ENCODE assay signal across 18 cellular contexts in the genomic region with DNA sequence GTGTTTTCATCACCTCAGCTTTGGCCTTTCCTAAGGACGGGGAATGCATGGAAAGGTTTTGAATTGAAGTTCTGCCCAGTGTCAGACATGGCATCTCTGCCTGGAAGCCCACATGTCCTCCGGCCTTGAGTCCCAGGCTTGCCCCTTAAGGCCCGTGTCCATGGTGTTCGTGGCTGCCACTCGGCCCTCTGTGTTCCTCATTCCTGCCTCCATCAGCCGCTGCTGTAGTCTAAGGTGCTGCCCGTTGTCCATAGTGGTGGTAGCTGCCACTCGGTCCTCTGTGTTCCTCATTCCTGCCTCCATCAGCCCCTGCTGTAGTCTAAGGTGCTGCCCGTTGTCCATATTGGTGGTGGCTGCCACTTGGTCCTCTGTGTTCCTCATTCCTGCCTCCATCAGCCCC.
DNase-seq lines count a peak whose midpoint lies in the region; ATAC-seq and TF ChIP-seq lines count a peak whose summit lies in the region.
"Had no signal": no experiment of that assay in that cellular context is flagged by ENCODE, and none has a peak within 500 bp of the region (broad histone marks: within the 10 kb centered on the region; RNA-seq: fewer than 3 reads in every experiment).

No MANE protein-coding gene starts in this region.

- H3K4me3 Mint-ChIP-seq in activated CD8-positive, alpha-beta memory T cell treated with anti-CD3 and anti-CD28 coated beads, Interleukin-2, amount 10 ng/mL, durations not matched to agents 7 days and 5 days = no peak overlapping the region
- no peak overlapping the region for H3K4me3 Mint-ChIP-seq in endodermal cell
- H3K4me3 Mint-ChIP-seq: CD4-positive, alpha-beta T cell; HFFc6 had no signal

- no peak overlapping the region for H3K27ac ChIP-seq in BLaER1 treated with 17β-estradiol and CSF1 and Interleukin-3, amounts not matched to agents 10 nM and 100 nM
- H3K27ac ChIP-seq in endodermal cell (ENCODE audit: low read depth, low read length) = no peak overlapping the region
- H3K27ac ChIP-seq: HL-60 had no signal

- ATAC-seq in activated CD8-positive, alpha-beta memory T cell treated with anti-CD3 and anti-CD28 coated beads, Interleukin-2, amount 10 ng/mL, durations not matched to agents 7 days and 5 days = no peak

- H4K20me1 ChIP-seq in BLaER1 treated with 17β-estradiol and CSF1 and Interleukin-3, amounts not matched to agents 10 nM and 100 nM = peaks cover 0 to 12% (median 0%) of the 10 kb centered on the region in 11 experiments; a peak in 8 of 22 replicates

- H3K27me3 ChIP-seq in BLaER1 treated with 17β-estradiol and CSF1 and Interleukin-3, amounts not matched to agents 10 nM and 100 nM = peaks cover 0 to 34% (median 4%) of the 10 kb centered on the region in 11 experiments; a peak in 11 of 22 replicates
- H3K27me3 ChIP-seq in endodermal cell (ENCODE audit: control insufficient read depth, insufficient read depth, low read length, poor library complexity, severe bottlenecking) = no peaks in the 10 kb centered on the region

- H3K4me1 Mint-ChIP-seq in activated CD8-positive, alpha-beta memory T cell treated with anti-CD3 and anti-CD28 coated beads, Interleukin-2, amount 10 ng/mL, durations not matched to agents 7 days and 5 days = peaks cover 16% of the 10 kb centered on the region
- H3K4me1 Mint-ChIP-seq in endodermal cell = no peaks in the 10 kb centered on the region

- TF ChIP-seq CTCF in endodermal cell (conservative IDR thresholded peaks at IDR 0.05) (no peak), GM20000 (IDR thresholded peaks at IDR 0.05; ENCODE audit: extremely low read depth, missing control alignments) (no peak)

- H3K36me3 ChIP-seq in BLaER1 treated with 17β-estradiol and CSF1 and Interleukin-3, amounts not matched to agents 10 nM and 100 nM = no peaks in the 10 kb centered on the region
- no peaks in the 10 kb centered on the region for H3K36me3 ChIP-seq in endodermal cell (ENCODE audit: control insufficient read depth, insufficient read depth, low read length)

- no peaks in the 10 kb centered on the region for H3K36me3 Mint-ChIP-seq in activated CD8-positive, alpha-beta memory T cell treated with anti-CD3 and anti-CD28 coated beads, Interleukin-2, amount 10 ng/mL, durations not matched to agents 7 days and 5 days
- no peaks in the 10 kb centered on the region for H3K36me3 Mint-ChIP-seq in endodermal cell (ENCODE audit: low read depth)

- CTCF ChIA-PET in activated CD8-positive, alpha-beta memory T cell treated with anti-CD3 and anti-CD28 coated beads, Interleukin-2, amount 10 ng/mL, durations not matched to agents 7 days and 5 days (lab: Charles Lee) = no interaction called here

- no peak overlapping the region for H3K4me3 ChIP-seq in BLaER1 treated with 17β-estradiol and CSF1 and Interleukin-3, amounts not matched to agents 10 nM and 100 nM
- H3K4me3 ChIP-seq in endodermal cell (ENCODE audit: low read length) = no peak overlapping the region

- H3K9me3 Mint-ChIP-seq in activated CD8-positive, alpha-beta memory T cell treated with anti-CD3 and anti-CD28 coated beads, Interleukin-2, amount 10 ng/mL, durations not matched to agents 7 days and 5 days (ENCODE audit: low read depth) = peaks cover 2% of the 10 kb centered on the region
- peaks cover 13% of the 10 kb centered on the region for H3K9me3 Mint-ChIP-seq in endodermal cell
- H3K9me3 Mint-ChIP-seq: CD4-positive, alpha-beta T cell had no signal

- H3K9me3 ChIP-seq in BLaER1 treated with 17β-estradiol and CSF1 and Interleukin-3, amounts not matched to agents 10 nM and 100 nM (replicated peaks in 1 of 11) = peaks cover 0 to 10% (median 0%) of the 10 kb centered on the region in 11 experiments; a peak in 4 of 22 replicates
- H3K9me3 ChIP-seq in endodermal cell (ENCODE audit: control insufficient read depth, low read length) = no peaks in the 10 kb centered on the region

- DNase-seq in activated CD8-positive, alpha-beta memory T cell treated with anti-CD3 and anti-CD28 coated beads, Interleukin-2, amount 10 ng/mL, durations not matched to agents 7 days and 5 days = peak; percentile 27
- no peak for DNase-seq in activated CD8-positive, alpha-beta memory T cell treated with anti-CD3 and anti-CD28 coated beads, Interleukin-2, amount 50 U/mL, for 4 hours
- DNase-seq in endodermal cell = peak; percentile 16
- DNase-seq in ureter (ENCODE audit: low spot score) = peak; percentile 1
- no peak for DNase-seq in GM20000 (ENCODE audit: low spot score)
- DNase-seq in DMS53 treated with DMSO at 0.1 percent for 48 hours (lab: John Stamatoyannopoulos, UW; ENCODE audit: unreplicated experiment) = no peak
- DNase-seq: 8988T; AML-193; C1 segment of cervical spinal cord; Calu3; CD4-positive, alpha-beta T cell; DMS79 treated with DMSO at 0.1 percent for 48 hours; EL; GOT3; HCEC 1CT; HFFc6 had no signal

- no peak overlapping the region for H3K9ac ChIP-seq in BLaER1 treated with 17β-estradiol and CSF1 and Interleukin-3, amounts not matched to agents 10 nM and 100 nM
- H3K9ac ChIP-seq in endodermal cell (ENCODE audit: extremely low read depth, low read length, poor library complexity, severe bottlenecking) = no peak overlapping the region

- H3K4me1 ChIP-seq in BLaER1 treated with 17β-estradiol and CSF1 and Interleukin-3, amounts not matched to agents 10 nM and 100 nM = peaks cover 46 to 83% (median 69%) of the 10 kb centered on the region in 10 experiments
- H3K4me1 ChIP-seq in endodermal cell (ENCODE audit: control insufficient read depth, insufficient read depth, low read length) = no peaks in the 10 kb centered on the region

- 88 to 91% methylated on average over 7 to 9 of the region's 9 CpGs for WGBS in endodermal cell (ENCODE audit: insufficient coverage in 1 of 2, insufficient read length in 1 of 2), 2 experiments

- no peak overlapping the region for H3K27ac Mint-ChIP-seq in activated CD8-positive, alpha-beta memory T cell treated with anti-CD3 and anti-CD28 coated beads, Interleukin-2, amount 10 ng/mL, durations not matched to agents 7 days and 5 days
- H3K27ac Mint-ChIP-seq in endodermal cell = no peak overlapping the region
- H3K27ac Mint-ChIP-seq: CD4-positive, alpha-beta T cell; HFFc6 had no signal

- H3K4me2 ChIP-seq in BLaER1 treated with 17β-estradiol and CSF1 and Interleukin-3, amounts not matched to agents 10 nM and 100 nM = peak overlapping the region in 8 of 11 experiments; percentile 80 to 96 (median 90); a peak in 13 of 22 replicates

- H3K27me3 Mint-ChIP-seq in activated CD8-positive, alpha-beta memory T cell treated with anti-CD3 and anti-CD28 coated beads, Interleukin-2, amount 10 ng/mL, durations not matched to agents 7 days and 5 days = peaks cover 23% of the 10 kb centered on the region
- H3K27me3 Mint-ChIP-seq in endodermal cell (ENCODE audit: insufficient read depth) = peaks cover 4% of the 10 kb centered on the region

Comparison
In these comparisons a context has a peak if more than half of its experiments do, and no peak if none do; other contexts are left out.
1. DNase-seq: peak in activated CD8-positive, alpha-beta memory T cell treated with anti-CD3 and anti-CD28 coated beads, Interleukin-2, amount 10 ng/mL, durations not matched to agents 7 days and 5 days (single experiment), endodermal cell (single experiment) and ureter (single experiment); none in activated CD8-positive, alpha-beta memory T cell treated with anti-CD3 and anti-CD28 coated beads, Interleukin-2, amount 50 U/mL, for 4 hours (single experiment), GM20000 (single experiment) and DMS53 treated with DMSO at 0.1 percent for 48 hours (single experiment).